In genomic region chr1:225987491-225988316, GRCh38 we compare ENCODE assay signal across 8 cellular contexts. TPM values are rescaled to one million over a fixed set of nuclear protein-coding genes. Genes with fewer than 3 reads are reported as not detected.
A peak's percentile ranks its signal among the peaks of the same experiment; 100 is the strongest.
DNase-seq lines count a peak whose midpoint lies in the region; ATAC-seq and TF ChIP-seq lines count a peak whose summit lies in the region.

No MANE protein-coding gene starts in this region.

- TF ChIP-seq POLR2A in esophagus muscularis mucosa (IDR thresholded peaks at IDR 0.05; ENCODE audit: low read depth) (no peak), prostate gland (IDR thresholded peaks at IDR 0.05) (no peak)

- no peaks in the 10 kb centered on the region for H3K9me3 ChIP-seq in esophagus muscularis mucosa
- H3K9me3 ChIP-seq in prostate gland = no peaks in the 10 kb centered on the region

- H3K27me3 ChIP-seq in esophagus muscularis mucosa = no peaks in the 10 kb centered on the region
- no peaks in the 10 kb centered on the region for H3K27me3 ChIP-seq in prostate gland (replicated peaks; ENCODE audit: insufficient read depth)

- H3K4me1 ChIP-seq in esophagus muscularis mucosa (peaks cover 0 to 8% (median 5%) of the 10 kb centered on the region in 4 donors), prostate gland (replicated peaks) (no peaks in the 10 kb centered on the region)

- TF ChIP-seq EP300 in esophagus muscularis mucosa (IDR thresholded peaks at IDR 0.05) = no peak

- no peak overlapping the region for H3K27ac ChIP-seq in esophagus muscularis mucosa (replicated peaks in 1 of 4)
- no peak overlapping the region for H3K27ac ChIP-seq in prostate gland

- TF ChIP-seq CTCF in esophagus muscularis mucosa (IDR thresholded peaks at IDR 0.05) = peak; percentile 52 to 74 (median 67)
- TF ChIP-seq CTCF in prostate gland (IDR thresholded peaks at IDR 0.05) = peak; percentile 31 to 70 (median 66)

- H3K4me3 ChIP-seq in esophagus muscularis mucosa (no peak overlapping the region), prostate gland (no peak overlapping the region)

- intact Hi-C loops in esophagus muscularis mucosa (cut with DNase I) = no loop called here
- intact Hi-C loops in prostate gland (cut with DNase I) = no loop called here

- ATAC-seq in GM21737 (IDR thresholded peaks at IDR 0.05; ENCODE audit: unreplicated experiment) (no peak), GM21619 (IDR thresholded peaks at IDR 0.05; ENCODE audit: unreplicated experiment) (no peak)

- WGBS in esophagus muscularis mucosa = 71% methylated on average over 7 of the region's 7 CpGs
- WGBS in prostate gland = 77% methylated on average over 7 of the region's 7 CpGs

- DNase-seq in DMS 273 (lab: John Stamatoyannopoulos, UW; ENCODE audit: unreplicated experiment) (peak; percentile 67), HT-29 (ENCODE audit: low spot score) (peak; percentile 58), RKO (ENCODE audit: low spot score) (peak; percentile 69), esophagus muscularis mucosa (ENCODE audit: extremely low spot score) (no peak), prostate gland (ENCODE audit: low spot score) (no peak)
- no peak for DNase-seq in effector CD8-positive, alpha-beta T cell (lab: John Stamatoyannopoulos, UW)

- H3K36me3 ChIP-seq in esophagus muscularis mucosa = peaks cover 64 to 100% (median 95%) of the 10 kb centered on the region in 4 donors
- H3K36me3 ChIP-seq in prostate gland = peaks cover 0 to 8% of the 10 kb centered on the region in 2 donors

RNA-seq across cellular contexts. Expression of gene SDE2, which starts 11.4 kb away (rescaled TPM):
- 13.1 and 13.8 TPM in 2 replicates for total RNA-seq in HT-29 (2014; rRNA removed; shearing (Covaris generic))
- 10 to 100 TPM; 15.0 to 22.5 (median 19.1) TPM for total RNA-seq in esophagus muscularis mucosa
- 10 to 100 TPM; 19.9 to 24.8 TPM for total RNA-seq in prostate gland

RNA-seq across cellular contexts. Expression of gene LEFTY2, which starts 46.7 kb away (rescaled TPM):
- not detected in 2 replicates for total RNA-seq in HT-29 (2014; rRNA removed; shearing (Covaris generic))
- total RNA-seq in esophagus muscularis mucosa (under 1 TPM in 2 of 4 donors, not detected in 2; 0.17 to 0.98 TPM), prostate gland (1 to 10 TPM in 1 of 2 donors, not detected in 1; 7.9 TPM)

Comparison
In these comparisons a context has a peak if more than half of its experiments do, and no peak if none do; other contexts are left out.
1. DNase-seq: peak in DMS 273 (single experiment), HT-29 (single experiment) and RKO (single experiment); none in esophagus muscularis mucosa (single experiment), prostate gland (single experiment) and effector CD8-positive, alpha-beta T cell (single experiment).